In genomic region chr1:35281565-35281964, GRCh38 we compare ENCODE assay signal across 2 cellular contexts.
TF ChIP-seq lines count a peak whose summit lies in the region.

No MANE protein-coding gene starts in this region.

TF ChIP-seq in HepG2, 621 proteins besides CTCF, POLR2A, EP300 and RAD21:
- TF ChIP-seq POGK (CRISPR knock-in tag; conservative IDR thresholded peaks at IDR 0.05) (no peak), ETV5 (CRISPR knock-in tag; IDR thresholded peaks at IDR 0.05; ENCODE audit: borderline replicate concordance) (no peak), MXD3 (CRISPR knock-in tag; IDR thresholded peaks at IDR 0.05) (no peak), ZNF788 (CRISPR knock-in tag; IDR thresholded peaks at IDR 0.05; ENCODE audit: borderline replicate concordance) (no peak), CEBPB (IDR thresholded peaks at IDR 0.05; ENCODE audit: borderline replicate concordance, low read depth, low read length) (peak; percentile 51; the same call in 1 of the 2 replicates), FOXM1 (CRISPR knock-in tag; IDR thresholded peaks at IDR 0.05) (no peak), ISX (CRISPR knock-in tag; conservative IDR thresholded peaks at IDR 0.05) (no peak)
TF ChIP-seq in HepG2: peak in this region for 1.

TF ChIP-seq in IMR-90, 13 proteins besides CTCF, POLR2A, EP300 and RAD21:
- TF ChIP-seq CEBPB (IDR thresholded peaks at IDR 0.05; ENCODE audit: low read depth, low read length) (peak; percentile 72), RCOR1 (IDR thresholded peaks at IDR 0.05; ENCODE audit: insufficient replicate concordance, low read length) (no peak)
